In genomic region chr3:175105066-175105465, GRCh38 we compare ENCODE assay signal across 28 cellular contexts.
DNase-seq lines count a peak whose midpoint lies in the region; ATAC-seq and TF ChIP-seq lines count a peak whose summit lies in the region.
"Had no signal": no experiment of that assay in that cellular context is flagged by ENCODE, and none has a peak within 500 bp of the region (broad histone marks: within the 10 kb centered on the region; RNA-seq: fewer than 3 reads in every experiment).

No MANE protein-coding gene starts in this region.

- no peaks in the 10 kb centered on the region for H3K9me2 ChIP-seq in SK-N-SH

- POLR2A ChIA-PET in SK-N-SH (lab: Yijun Ruan, JAX), result no interaction called here

- H3K4me1 ChIP-seq in foreskin keratinocyte (no peaks in the 10 kb centered on the region), ascending aorta (no peaks in the 10 kb centered on the region), SK-N-SH (ENCODE audit: control insufficient read depth in 1 of 2, insufficient read depth in 2 of 2, low read depth in 1 of 2, low read length in 1 of 2) (no peaks in the 10 kb centered on the region)
- H3K4me1 ChIP-seq: Caco-2, colonic mucosa, upper lobe of left lung had no signal

- H3K27ac ChIP-seq in foreskin keratinocyte, result no peak overlapping the region
- no peak overlapping the region for H3K27ac ChIP-seq in ascending aorta
- H3K27ac ChIP-seq in SK-N-SH (ENCODE audit: low read depth in 2 of 2, low read length in 1 of 2), result no peak overlapping the region
- H3K27ac ChIP-seq: colonic mucosa, neutrophil, upper lobe of left lung had no signal

- ATAC-seq in foreskin keratinocyte (peak; percentile 20), natural killer cell (no peak)
- ATAC-seq: esophagus mucosa; left colon; Panc1; stimulated activated effector memory CD8-positive, alpha-beta T cell treated with anti-CD3 and anti-CD28 coated beads, Interleukin-12 subunit alpha, Interleukin-12 subunit beta, amount 100 ng/mL, for 72 hours had no signal

- in situ Hi-C loops in ACHN (cut with HindIII; ENCODE audit: low pct_ligation_motif_present, low pct_unique_long_range_greater_than_20kb, low sequenced_read_pairs) (no loop called here), astrocyte of the spinal cord (cut with HindIII; ENCODE audit: low sequenced_read_pairs) (no loop called here), GM13977 (cut with MboI; ENCODE audit: low pct_unique_long_range_greater_than_20kb, low sequenced_read_pairs, unreplicated experiment) (no loop called here)

- peak; percentile 7 for DNase-seq in ACHN
- peak; percentile 33 for DNase-seq in HT1080 (ENCODE audit: low read depth)
- peak; percentile 53 for DNase-seq in astrocyte of the spinal cord (ENCODE audit: low read depth, low spot score)
- DNase-seq in foreskin keratinocyte, result no peak
- DNase-seq in ascending aorta (ENCODE audit: low spot score in 2 of 2), result no peak
- DNase-seq in SK-N-SH, result no peak
- no peak for DNase-seq in GM13977 (ENCODE audit: low spot score)
- DNase-seq in natural killer cell, result no peak
- DNase-seq: activated B cell treated with CpG ODN at 0.5 μM for 24 hours; activated naive CD4-positive, alpha-beta T cell treated with anti-CD3 and anti-CD28 coated beads, Interleukin-2, amount 50 U/mL, for 16 hours; C1 segment of cervical spinal cord; Caco-2; colonic mucosa; effector memory CD4-positive, alpha-beta T cell; left colon; MG63; NCI-H1417 treated with DMSO at 0.1 percent for 48 hours; NCI-H510A; SHP77 treated with DMSO at 0.1 percent for 48 hours; substantia nigra; SW 1271; upper lobe of left lung had no signal

- H3K36me3 ChIP-seq in ascending aorta, result no peaks in the 10 kb centered on the region
- no peaks in the 10 kb centered on the region for H3K36me3 ChIP-seq in SK-N-SH (replicated peaks in 1 of 2; ENCODE audit: control insufficient read depth in 1 of 2, insufficient read depth in 2 of 2, low read length in 1 of 2)
- H3K36me3 ChIP-seq: colonic mucosa, MG63, neutrophil, upper lobe of left lung had no signal

- H3K4me1 Mint-ChIP-seq in natural killer cell, result no peaks in the 10 kb centered on the region
- H3K4me1 Mint-ChIP-seq: activated B cell treated with CpG ODN at 0.5 μM for 24 hours; memory B cell; stimulated activated effector memory CD8-positive, alpha-beta T cell treated with anti-CD3 and anti-CD28 coated beads, Interleukin-12 subunit alpha, Interleukin-12 subunit beta, amount 100 ng/mL, for 72 hours had no signal

- H3K27me3 ChIP-seq in foreskin keratinocyte, result no peaks in the 10 kb centered on the region
- no peaks in the 10 kb centered on the region for H3K27me3 ChIP-seq in ascending aorta
- H3K27me3 ChIP-seq in SK-N-SH (ENCODE audit: insufficient read depth), result no peaks in the 10 kb centered on the region
- H3K27me3 ChIP-seq: colonic mucosa, MG63, neutrophil, upper lobe of left lung had no signal

- H3K9ac ChIP-seq in SK-N-SH, result no peak overlapping the region

- no peaks in the 10 kb centered on the region for H3K27me3 Mint-ChIP-seq in natural killer cell (ENCODE audit: low read depth in 2 of 2)
- H3K27me3 Mint-ChIP-seq: activated B cell treated with CpG ODN at 0.5 μM for 24 hours, memory B cell had no signal

- CTCF ChIA-PET in SK-N-SH (lab: Yijun Ruan, JAX), result no interaction called here

- H3K4me3 Mint-ChIP-seq in natural killer cell, result no peak overlapping the region
- H3K4me3 Mint-ChIP-seq: activated B cell treated with CpG ODN at 0.5 μM for 24 hours; activated T-helper 1 cell treated with anti-CD3 and anti-CD28 coated beads, Interleukin-12 subunit alpha, Interleukin-12 subunit beta, Interleukin-2, Interleukin-4 antibody, amounts not matched to agents 30 ng/mL and 10 ng/mL and 1 ng/mL, durations not matched to agents 14 hours and 24 hours and 36 hours; memory B cell; stimulated activated effector memory CD8-positive, alpha-beta T cell treated with anti-CD3 and anti-CD28 coated beads, Interleukin-12 subunit alpha, Interleukin-12 subunit beta, amount 100 ng/mL, for 72 hours had no signal

- TF ChIP-seq EP300 in SK-N-SH (IDR thresholded peaks at IDR 0.05; ENCODE audit: borderline replicate concordance in 1 of 2, low read depth in 1 of 2, low read length in 1 of 2), result no peak

- H4K20me1 ChIP-seq in SK-N-SH (ENCODE audit: insufficient read depth), result no peaks in the 10 kb centered on the region

- no peak for TF ChIP-seq CTCF in astrocyte of the spinal cord (IDR thresholded peaks at IDR 0.05; ENCODE audit: low read depth, low read length)
- TF ChIP-seq CTCF in foreskin keratinocyte (conservative IDR thresholded peaks at IDR 0.05), result no peak
- no peak for TF ChIP-seq CTCF in ascending aorta (IDR thresholded peaks at IDR 0.05)
- no peak for TF ChIP-seq CTCF in SK-N-SH (IDR thresholded peaks at IDR 0.05)
- no peak for TF ChIP-seq CTCF in GM13977 (IDR thresholded peaks at IDR 0.05; ENCODE audit: extremely low read depth, insufficient read depth, missing control alignments)
- TF ChIP-seq CTCF in natural killer cell (IDR thresholded peaks at IDR 0.05), result no peak

- H3K79me2 ChIP-seq in SK-N-SH (ENCODE audit: insufficient read depth), result no peaks in the 10 kb centered on the region

- H3K9me3 ChIP-seq in ascending aorta (no peaks in the 10 kb centered on the region), SK-N-SH (no peaks in the 10 kb centered on the region)
- H3K9me3 ChIP-seq: Caco-2, colonic mucosa, MG63, neutrophil, upper lobe of left lung had no signal

- no peak overlapping the region for H3K4me2 ChIP-seq in SK-N-SH

- no peak overlapping the region for H3K27ac Mint-ChIP-seq in natural killer cell
- H3K27ac Mint-ChIP-seq: activated B cell treated with CpG ODN at 0.5 μM for 24 hours; activated T-helper 1 cell treated with anti-CD3 and anti-CD28 coated beads, Interleukin-12 subunit alpha, Interleukin-12 subunit beta, Interleukin-2, Interleukin-4 antibody, amounts not matched to agents 30 ng/mL and 10 ng/mL and 1 ng/mL, durations not matched to agents 14 hours and 24 hours and 36 hours; memory B cell; stimulated activated effector memory CD8-positive, alpha-beta T cell treated with anti-CD3 and anti-CD28 coated beads, Interleukin-12 subunit alpha, Interleukin-12 subunit beta, amount 100 ng/mL, for 72 hours had no signal

- TF ChIP-seq RAD21 in SK-N-SH (IDR thresholded peaks at IDR 0.05; ENCODE audit: low read length), result no peak

- H3K4me3 ChIP-seq in astrocyte of the spinal cord (ENCODE audit: low read depth, low read length), result no peak overlapping the region
- H3K4me3 ChIP-seq in ascending aorta, result no peak overlapping the region
- H3K4me3 ChIP-seq in SK-N-SH (ENCODE audit: low read depth in 2 of 2, low read length in 1 of 2), result no peak overlapping the region
- H3K4me3 ChIP-seq: colonic mucosa, MG63, upper lobe of left lung had no signal

- no peak overlapping the region for H2AFZ ChIP-seq in SK-N-SH (ENCODE audit: low read depth)

- H3K9me3 Mint-ChIP-seq in natural killer cell, result peaks cover 7 to 14% of the 10 kb centered on the region in 2 donors
- H3K9me3 Mint-ChIP-seq: activated T-helper 1 cell treated with anti-CD3 and anti-CD28 coated beads, Interleukin-12 subunit alpha, Interleukin-12 subunit beta, Interleukin-2, Interleukin-4 antibody, amounts not matched to agents 30 ng/mL and 10 ng/mL and 1 ng/mL, durations not matched to agents 14 hours and 24 hours and 36 hours had no signal

- intact Hi-C loops in ascending aorta (cut with DNase I), result no loop called here
- intact Hi-C loops in natural killer cell (cut with micrococcal nuclease), result no loop called here

- H3K36me3 Mint-ChIP-seq in natural killer cell, result peaks cover 5% of the 10 kb centered on the region
- H3K36me3 Mint-ChIP-seq: memory B cell; stimulated activated effector memory CD8-positive, alpha-beta T cell treated with anti-CD3 and anti-CD28 coated beads, Interleukin-12 subunit alpha, Interleukin-12 subunit beta, amount 100 ng/mL, for 72 hours had no signal

- no peaks in the 10 kb centered on the region for H3F3A ChIP-seq in SK-N-SH (replicated peaks; ENCODE audit: insufficient read depth)

TF ChIP-seq in SK-N-SH, 30 proteins besides CTCF, POLR2A, EP300 and RAD21:
- TF ChIP-seq SMC3 (IDR thresholded peaks at IDR 0.05; ENCODE audit: low read depth, low read length) (no peak), POLR2AphosphoS5 (IDR thresholded peaks at IDR 0.05; ENCODE audit: low read depth, low read length) (no peak), IRF3 (IDR thresholded peaks at IDR 0.05; ENCODE audit: low read depth, low read length) (no peak), FOXM1 (IDR thresholded peaks at IDR 0.05; ENCODE audit: low read depth) (no peak), RXRA (IDR thresholded peaks at IDR 0.05; ENCODE audit: borderline replicate concordance, low read depth) (no peak), GABPA (IDR thresholded peaks at IDR 0.05; ENCODE audit: low read depth) (no peak), EZH2phosphoT487 (IDR thresholded peaks at IDR 0.05; ENCODE audit: borderline replicate concordance, low read depth) (no peak), USF1 (IDR thresholded peaks at IDR 0.05; ENCODE audit: borderline replicate concordance, low read depth) (no peak), NFIC (IDR thresholded peaks at IDR 0.05; ENCODE audit: borderline replicate concordance) (no peak), TEAD4 (IDR thresholded peaks at IDR 0.05; ENCODE audit: borderline replicate concordance, insufficient read depth) (no peak), CHD2 (IDR thresholded peaks at IDR 0.05; ENCODE audit: low read length, partially characterized antibody) (no peak), TAF1 (IDR thresholded peaks at IDR 0.05; ENCODE audit: borderline replicate concordance, low read depth, low read length) (no peak)
TF ChIP-seq in SK-N-SH: peak in this region for 0.

Comparison
In these comparisons a context has a peak if more than half of its experiments do, and no peak if none do; other contexts are left out.
1. DNase-seq: peak in ACHN (single experiment), HT1080 (single experiment) and astrocyte of the spinal cord (single experiment); none in foreskin keratinocyte (0 of 2), ascending aorta (0 of 2), SK-N-SH (single experiment), GM13977 (single experiment) and natural killer cell (single experiment).